ENCODE assay signal across 8 cellular contexts in genomic region chr1:160193091-160193819, GRCh38. TPM values are rescaled to one million over a fixed set of nuclear protein-coding genes. Genes with fewer than 3 reads are reported as not detected.
DNase-seq lines count a peak whose midpoint lies in the region; ATAC-seq and TF ChIP-seq lines count a peak whose summit lies in the region.

No MANE protein-coding gene starts in this region.

- no peak overlapping the region for H3K9ac ChIP-seq in liver (ENCODE audit: low read depth in 1 of 2, low read length in 2 of 2)

- no peaks in the 10 kb centered on the region for H3K9me3 ChIP-seq in liver (ENCODE audit: control insufficient read depth in 4 of 4, low read length in 3 of 4)

- DNase-seq in GM03348 (ENCODE audit: low spot score) (peak; percentile 89), NCI-H526 treated with DMSO at 0.1 percent for 48 hours (lab: John Stamatoyannopoulos, UW) (peak; percentile 67), dermis blood vessel endothelial cell (peak; percentile 92)
- DNase-seq in activated CD4-positive, alpha-beta T cell treated with anti-CD3 and anti-CD28 coated beads, Interleukin-2, amount 50 U/mL, for 24 hours (ENCODE audit: low read depth in 1 of 2, low spot score in 1 of 2) = peak; percentile 72 to 75
- peak; percentile 82 for DNase-seq in stimulated activated CD4-positive, alpha-beta T cell treated with anti-CD3 and anti-CD28 coated beads, Interleukin-4, amount 100 ng/mL, for 1 hour

- peak; percentile 99 for TF ChIP-seq RAD21 in liver (IDR thresholded peaks at IDR 0.05)

- peak; percentile 69 for ATAC-seq in HG03442 (IDR thresholded peaks at IDR 0.05; ENCODE audit: unreplicated experiment)
- no peak for ATAC-seq in HG02588 (IDR thresholded peaks at IDR 0.05; ENCODE audit: unreplicated experiment)

- peaks cover 2 to 7% (median 5%) of the 10 kb centered on the region in 4 donors for H3K4me1 ChIP-seq in liver (ENCODE audit: control insufficient read depth in 4 of 4, insufficient read depth in 4 of 4, low read length in 3 of 4)

- 20% methylated on average over 16 of the region's 16 CpGs for WGBS in liver

- H3K4me3 ChIP-seq in liver (ENCODE audit: low read depth in 1 of 3, low read length in 3 of 3) = no peak overlapping the region

- no peaks in the 10 kb centered on the region for H3K27me3 ChIP-seq in liver (ENCODE audit: control insufficient read depth in 4 of 4, insufficient read depth in 4 of 4, low read length in 3 of 4)

- H3K36me3 ChIP-seq in liver (ENCODE audit: control insufficient read depth in 4 of 4, insufficient read depth in 3 of 4, low read depth in 1 of 4, low read length in 3 of 4) = no peaks in the 10 kb centered on the region

- no peak overlapping the region for H3K27ac ChIP-seq in liver (ENCODE audit: low read depth in 1 of 2, low read length in 2 of 2)

- TF ChIP-seq CTCF in liver (IDR thresholded peaks at IDR 0.05; ENCODE audit: low read depth, low read length, missing input control) = peak; percentile 98

TF ChIP-seq in liver, 16 proteins besides CTCF, POLR2A, EP300 and RAD21:
- TF ChIP-seq HNF4G (IDR thresholded peaks at IDR 0.05) = no peak
- peak in 1 of 2 donors; percentile 40 for TF ChIP-seq JUND (IDR thresholded peaks at IDR 0.05)

RNA-seq across cellular contexts. Expression of gene CASQ1, which starts 2.9 kb away (rescaled TPM):
- total RNA-seq in dermis blood vessel endothelial cell = not detected in 2 replicates
- total RNA-seq in liver = not detected
- not detected for polyA plus RNA-seq in liver

RNA-seq across cellular contexts. Expression of gene PEA15, which starts 11.9 kb away (rescaled TPM):
- total RNA-seq in dermis blood vessel endothelial cell = 65.2 and 121 TPM in 2 replicates
- total RNA-seq in liver = 10 to 100 TPM; 10.3 to 11.9 TPM
- polyA plus RNA-seq in liver = 10 to 100 TPM in 1 of 2 donors, 1 to 10 TPM in 1; 8.1 to 44.5 TPM

RNA-seq across cellular contexts. Expression of gene ATP1A4, which starts 41.9 kb away (rescaled TPM):
- total RNA-seq in dermis blood vessel endothelial cell (not detected in 2 replicates), liver (not detected)
- not detected for polyA plus RNA-seq in liver
